ENCODE assay signal across 8 cellular contexts in the genomic region with DNA sequence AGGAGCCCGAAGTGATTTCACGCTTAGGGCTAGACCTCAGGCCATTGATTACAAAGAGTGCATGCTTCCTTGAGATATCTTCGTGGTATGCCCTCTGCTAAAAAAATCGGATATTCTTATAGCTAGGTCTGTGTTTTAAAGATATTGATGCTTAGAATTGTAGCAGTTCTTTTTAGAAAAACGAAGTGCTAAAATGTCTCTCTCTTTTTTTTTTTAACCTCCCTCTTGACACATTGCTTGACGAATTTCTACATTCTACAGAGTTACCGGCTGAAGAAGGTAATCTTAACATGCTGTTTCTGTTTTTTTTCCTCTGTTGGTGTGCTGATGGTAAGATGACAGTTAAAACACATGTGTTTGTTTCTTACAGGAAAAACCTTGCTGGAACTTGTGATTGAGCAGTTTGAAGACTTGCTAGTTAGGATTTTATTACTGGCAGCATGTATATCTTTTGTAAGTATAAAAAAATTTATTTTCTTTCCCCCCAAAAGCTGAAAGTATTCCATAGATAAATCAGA. TPM values are rescaled to one million over a fixed set of nuclear protein-coding genes. Genes with fewer than 3 reads are reported as not detected.
DNase-seq lines count a peak whose midpoint lies in the region; ATAC-seq and TF ChIP-seq lines count a peak whose summit lies in the region.

No MANE protein-coding gene starts in this region.

- H3K27ac ChIP-seq in DND-41 (ENCODE audit: low read length), result peak overlapping the region; percentile 91
- peak overlapping the region; percentile 92 for H3K27ac ChIP-seq in KOPT-K1 (ENCODE audit: low read depth, low read length, poor library complexity, severe bottlenecking)
- H3K27ac ChIP-seq in coronary artery, result peak overlapping the region; percentile 96 to 99
- H3K27ac ChIP-seq in neural progenitor cell, result peak overlapping the region; percentile 100

- peak overlapping the region; percentile 73 for H3K4me2 ChIP-seq in DND-41 (ENCODE audit: insufficient read depth, low read length)
- peak overlapping the region; percentile 91 for H3K4me2 ChIP-seq in neural progenitor cell

- H3K27me3 Mint-ChIP-seq in neural progenitor cell (ENCODE audit: insufficient read depth, low read depth), result peaks cover 5% of the 10 kb centered on the region

- H3K4me1 ChIP-seq in DND-41 (ENCODE audit: insufficient read depth, low read length) (peaks cover 56% of the 10 kb centered on the region), neural progenitor cell (peaks cover 38% of the 10 kb centered on the region)

- peaks cover 33% of the 10 kb centered on the region for H3K36me3 Mint-ChIP-seq in neural progenitor cell

- no peaks in the 10 kb centered on the region for H3K9me3 ChIP-seq in DND-41 (ENCODE audit: insufficient read depth, low read length, severe bottlenecking)
- no peaks in the 10 kb centered on the region for H3K9me3 ChIP-seq in KOPT-K1 (ENCODE audit: insufficient read depth, low read length, poor library complexity, severe bottlenecking)
- no peaks in the 10 kb centered on the region for H3K9me3 ChIP-seq in neural progenitor cell (ENCODE audit: low read depth)

- H3K27me3 ChIP-seq in DND-41 (ENCODE audit: insufficient read depth, low read length, poor library complexity) (no peaks in the 10 kb centered on the region), neural progenitor cell (no peaks in the 10 kb centered on the region)

- H3F3A ChIP-seq in neural progenitor cell (ENCODE audit: low read depth), result peaks cover 39% of the 10 kb centered on the region

- H3K4me3 Mint-ChIP-seq in neural progenitor cell, result peak overlapping the region; percentile 96

- H3K79me2 ChIP-seq in DND-41 (ENCODE audit: insufficient read depth, low read length) (peaks cover 59% of the 10 kb centered on the region), neural progenitor cell (ENCODE audit: low read depth) (peaks cover 58% of the 10 kb centered on the region)

- H3K27ac Mint-ChIP-seq in neural progenitor cell, result peak overlapping the region; percentile 88

- peak overlapping the region; percentile 30 to 60 for H3K4me3 ChIP-seq in DND-41 (ENCODE audit: low read depth in 1 of 2, low read length in 2 of 2)
- H3K4me3 ChIP-seq in coronary artery, result peak overlapping the region; percentile 95
- H3K4me3 ChIP-seq in neural progenitor cell, result peak overlapping the region; percentile 88

- peaks cover 57% of the 10 kb centered on the region for H3K4me1 Mint-ChIP-seq in neural progenitor cell

- DNase-seq in DND-41 (no peak), coronary artery (ENCODE audit: low spot score) (no peak), neural progenitor cell (ENCODE audit: low spot score) (no peak), epidermal melanocyte (ENCODE audit: insufficient read length, low spot score) (no peak), foreskin melanocyte (no peak)
- no peak for DNase-seq in activated effector memory CD4-positive, alpha-beta T cell treated with Interleukin-2 at 50 U/mL for 16 hours

- TF ChIP-seq CTCF in DND-41 (IDR thresholded peaks at IDR 0.05; ENCODE audit: borderline replicate concordance, extremely low read depth, low read length, poor library complexity, severe bottlenecking) (no peak), coronary artery (IDR thresholded peaks at IDR 0.05) (no peak), neural progenitor cell (IDR thresholded peaks at IDR 0.05) (no peak)

- H4K20me1 ChIP-seq in DND-41 (ENCODE audit: insufficient read depth, low read length) (peaks cover 34% of the 10 kb centered on the region; the same call in 1 of the 2 replicates), neural progenitor cell (ENCODE audit: low read depth) (peaks cover 49% of the 10 kb centered on the region)

- H2AFZ ChIP-seq in DND-41 (ENCODE audit: low read depth, low read length) (peak overlapping the region; percentile 80), neural progenitor cell (replicated peaks) (no peak overlapping the region)

- H3K9me3 Mint-ChIP-seq in neural progenitor cell, result no peaks in the 10 kb centered on the region

- H3K36me3 ChIP-seq in DND-41 (ENCODE audit: insufficient read depth, low read length), result peaks cover 44% of the 10 kb centered on the region
- H3K36me3 ChIP-seq in KOPT-K1 (ENCODE audit: insufficient read depth, low read length), result peaks cover 48% of the 10 kb centered on the region
- H3K36me3 ChIP-seq in neural progenitor cell, result peaks cover 13% of the 10 kb centered on the region

- no peak; the same call in 2 of the 3 replicates for ATAC-seq in DND-41 (ENCODE audit: insufficient read depth, low read depth)
- no peak for ATAC-seq in GM21528 (IDR thresholded peaks at IDR 0.05; ENCODE audit: low FRiP score, unreplicated experiment)

- H3K9ac ChIP-seq in DND-41 (ENCODE audit: low read depth, low read length) (peak overlapping the region; percentile 88), neural progenitor cell (peak overlapping the region; percentile 87)

RNA-seq across cellular contexts. Expression of a gene that starts 1.4 kb away (rescaled TPM):
- 99.5 and 111 TPM in 2 replicates for total RNA-seq in neural progenitor cell (ENCODE audit: low replicate concordance)

Comparison
In these comparisons a context has a peak if more than half of its experiments do, and no peak if none do; other contexts are left out.
1. H3K4me3 ChIP-seq: peak in every context shown above with its lines; median percentile 95 in coronary artery; 88 in neural progenitor cell; 45 in DND-41.